Comparison of ENCODE assay signal across 20 cellular contexts in genomic region chr11:57087966-57088365, GRCh38.
"Had no signal": no experiment of that assay in that cellular context is flagged by ENCODE, and none has a peak within 500 bp of the region (broad histone marks: within the 10 kb centered on the region; RNA-seq: fewer than 3 reads in every experiment).

No MANE protein-coding gene starts in this region.

- H3K36me3 ChIP-seq: heart left ventricle, pancreas, suprapubic skin, thyroid gland, upper lobe of left lung, vagina had no signal

- H3K27me3 ChIP-seq: heart left ventricle, pancreas, suprapubic skin, thyroid gland, upper lobe of left lung, vagina had no signal

- DNase-seq: effector CD4-positive, alpha-beta T cell; foreskin melanocyte; heart left ventricle; hippocampal formation; left colon; left ventricle myocardium superior; mesendoderm; naive thymus-derived CD4-positive, alpha-beta T cell; occipital lobe; pancreas; psoas muscle; stimulated activated CD4-positive, alpha-beta T cell treated with anti-CD3 and anti-CD28 coated beads, Interleukin-12 subunit alpha, Interleukin-12 subunit beta, amount 100 ng/mL, for 4 hours; stimulated activated naive CD8-positive, alpha-beta T cell treated with anti-CD3 and anti-CD28 coated beads, Interleukin-15, Interleukin-2, amounts not matched to agents 100 U/mL and 50 U/mL, for 24 hours; thyroid gland; upper lobe of left lung had no signal

- H3K4me3 ChIP-seq: coronary artery, heart left ventricle, lung, pancreas, psoas muscle, suprapubic skin, thyroid gland, upper lobe of left lung, vagina had no signal

- H3K9me3 ChIP-seq: heart left ventricle, pancreas, psoas muscle, suprapubic skin, thyroid gland, upper lobe of left lung, vagina had no signal

- H3K27ac ChIP-seq: coronary artery, heart left ventricle, pancreas, psoas muscle, suprapubic skin, thyroid gland, upper lobe of left lung, vagina had no signal

- ATAC-seq: heart left ventricle; left colon; left ventricle myocardium superior; naive thymus-derived CD4-positive, alpha-beta T cell; pancreas; psoas muscle; sciatic nerve; stimulated activated naive CD8-positive, alpha-beta T cell treated with anti-CD3 and anti-CD28 coated beads, Interleukin-15, Interleukin-2, amounts not matched to agents 100 U/mL and 50 U/mL, for 24 hours had no signal

- H3K4me1 ChIP-seq: heart left ventricle, pancreas, psoas muscle, suprapubic skin, thyroid gland, upper lobe of left lung, vagina had no signal
